ENCODE assay signal across 4 cellular contexts in the genomic region with DNA sequence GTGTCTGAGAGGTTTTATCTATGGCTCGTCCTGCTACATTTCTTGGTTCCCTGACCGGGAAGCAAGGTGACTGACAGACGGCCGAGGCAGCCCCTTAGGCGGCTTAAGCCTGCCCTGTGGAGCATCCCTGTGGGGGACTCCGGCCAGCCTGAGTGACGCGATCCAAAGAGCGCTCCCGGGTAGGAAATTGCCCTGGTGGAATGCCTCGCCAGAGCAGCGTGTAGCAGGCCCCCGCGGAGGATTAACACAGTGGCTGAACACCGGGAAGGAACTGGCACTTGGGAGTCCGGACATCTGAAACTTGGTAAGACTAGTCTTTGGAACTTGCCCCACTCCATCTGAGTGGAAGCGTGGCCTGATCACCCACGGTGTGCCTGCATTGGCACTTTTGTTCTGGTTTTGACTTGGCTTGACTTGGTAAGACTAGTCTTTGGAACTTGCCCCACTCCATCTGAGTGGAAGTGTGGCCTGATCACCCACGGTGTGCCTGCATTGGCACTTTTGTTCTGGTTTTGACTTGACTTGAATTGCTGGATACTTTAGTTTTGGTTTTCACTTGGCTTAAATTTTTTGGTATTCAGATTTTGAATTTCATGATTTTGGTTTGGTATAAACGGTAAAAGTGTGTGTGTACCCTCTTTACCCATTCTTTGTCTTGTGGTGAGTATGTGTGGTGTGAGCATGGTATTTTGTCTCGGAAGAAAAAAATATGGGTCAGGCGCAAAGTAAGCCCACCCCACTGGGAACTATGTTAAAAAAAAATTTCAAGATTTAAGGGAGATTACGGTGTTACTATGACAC. TPM values are rescaled to one million over a fixed set of nuclear protein-coding genes. Genes with fewer than 3 reads are reported as not detected.
"Had no signal": no experiment of that assay in that cellular context is flagged by ENCODE, and none has a peak within 500 bp of the region (broad histone marks: within the 10 kb centered on the region; RNA-seq: fewer than 3 reads in every experiment).

No MANE protein-coding gene starts in this region.

RNA-seq across cellular contexts. Expression of gene SMIM33, which starts 55.7 kb away (rescaled TPM):
- total RNA-seq: gastrocnemius medialis, mesenteric fat pad, neural crest cell, SK-MEL-5 had no signal
